In genomic region chr17:50891577-50891989, GRCh38 we compare ENCODE assay signal across 31 cellular contexts. TPM values are rescaled to one million over a fixed set of nuclear protein-coding genes. Genes with fewer than 3 reads are reported as not detected.
DNase-seq lines count a peak whose midpoint lies in the region; ATAC-seq and TF ChIP-seq lines count a peak whose summit lies in the region.
"Had no signal": no experiment of that assay in that cellular context is flagged by ENCODE, and none has a peak within 500 bp of the region (broad histone marks: within the 10 kb centered on the region; RNA-seq: fewer than 3 reads in every experiment).

No MANE protein-coding gene starts in this region.

- H3K36me3 ChIP-seq in endodermal cell (ENCODE audit: control insufficient read depth, insufficient read depth, low read length), result no peaks in the 10 kb centered on the region
- no peaks in the 10 kb centered on the region for H3K36me3 ChIP-seq in neuronal stem cell (replicated peaks in 1 of 2; ENCODE audit: control insufficient read depth in 2 of 2, insufficient read depth in 2 of 2, low read length in 2 of 2)
- H3K36me3 ChIP-seq: neutrophil had no signal

- H3K27ac Mint-ChIP-seq in endodermal cell, result peak overlapping the region; percentile 46
- H3K27ac Mint-ChIP-seq: activated CD4-positive, alpha-beta T cell treated with anti-CD3 and anti-CD28 coated beads, Interleukin-2, amount 10 ng/mL, durations not matched to agents 7 days and 5 days; activated T-helper 1 cell treated with anti-CD3 and anti-CD28 coated beads, Interleukin-12 subunit alpha, Interleukin-12 subunit beta, Interleukin-2, Interleukin-4 antibody, amounts not matched to agents 30 ng/mL and 10 ng/mL and 1 ng/mL, durations not matched to agents 14 hours and 24 hours and 36 hours; dendritic cell treated with granulocyte-macrophage colony-stimulating factor and Interleukin-4, amounts not matched to agents 40 ng/mL and 50 ng/mL, for 4 days; IgD-negative memory B cell; stimulated activated effector memory CD8-positive, alpha-beta T cell treated with anti-CD3 and anti-CD28 coated beads, Interleukin-12 subunit alpha, Interleukin-12 subunit beta, amount 100 ng/mL, for 72 hours had no signal

- no peak overlapping the region for H3K4me2 ChIP-seq in neuronal stem cell (ENCODE audit: insufficient read depth, low read length, poor library complexity, severe bottlenecking)
- H3K4me2 ChIP-seq: SK-N-SH, smooth muscle cell had no signal

- H3K27me3 ChIP-seq in endodermal cell (ENCODE audit: control insufficient read depth, insufficient read depth, low read length, poor library complexity, severe bottlenecking) (no peaks in the 10 kb centered on the region), neuronal stem cell (ENCODE audit: control insufficient read depth in 3 of 3, insufficient read depth in 3 of 3, low read depth in 1 of 3, low read length in 3 of 3) (peaks cover 0 to 2% (median 0%) of the 10 kb centered on the region in 3 experiments)
- H3K27me3 ChIP-seq: neutrophil, testis had no signal

- DNase-seq in ELF-1 (ENCODE audit: low read depth, low spot score) (peak; percentile 44), RWPE1 (ENCODE audit: low spot score) (no peak), endodermal cell (peak; percentile 58), neuronal stem cell (ENCODE audit: low spot score) (no peak), NCI-H345 treated with DMSO at 0.1 percent for 48 hours (lab: John Stamatoyannopoulos, UW; ENCODE audit: unreplicated experiment) (no peak), NCI-H2196 treated with DMSO at 0.1 percent for 48 hours (lab: John Stamatoyannopoulos, UW; ENCODE audit: unreplicated experiment) (no peak), left lobe of liver (ENCODE audit: low spot score) (no peak)
- DNase-seq: ACHN; activated CD4-positive, alpha-beta T cell treated with anti-CD3 and anti-CD28 coated beads, Interleukin-2, amount 10 ng/mL, durations not matched to agents 7 days and 5 days; activated naive CD4-positive, alpha-beta T cell treated with anti-CD3 and anti-CD28 coated beads, Interleukin-2, amount 50 U/mL, for 16 hours; amygdala; DMS79; kidney glomerular epithelial cell; NCI-H1417 treated with DMSO at 0.1 percent for 48 hours; NCI-H2107; NCI-H510A; NK-92 treated with Interleukin-12 subunit alpha and Interleukin-12 subunit beta, amount 100 ng/mL, for 24 hours; SK-N-SH; stimulated activated CD4-positive, alpha-beta T cell treated with anti-CD3 and anti-CD28 coated beads, Interleukin-2, amount 100 ng/mL, for 24 hours; T-helper 2 cell; testis had no signal

- no peak overlapping the region for H4K8ac ChIP-seq in neuronal stem cell (ENCODE audit: low read depth, low read length)

- no peak overlapping the region for H3K14ac ChIP-seq in neuronal stem cell (ENCODE audit: low read length)

- H2BK5ac ChIP-seq in neuronal stem cell (ENCODE audit: low read length), result no peak overlapping the region

- CTCF ChIA-PET in RWPE1 (lab: Yijun Ruan, JAX), result no interaction called here

- no peak overlapping the region for H4K91ac ChIP-seq in neuronal stem cell (ENCODE audit: low read depth, low read length, poor library complexity)

- H3K36me3 Mint-ChIP-seq in endodermal cell (ENCODE audit: low read depth), result no peaks in the 10 kb centered on the region
- H3K36me3 Mint-ChIP-seq: stimulated activated effector memory CD8-positive, alpha-beta T cell treated with anti-CD3 and anti-CD28 coated beads, Interleukin-12 subunit alpha, Interleukin-12 subunit beta, amount 100 ng/mL, for 72 hours had no signal

- H3K4me3 ChIP-seq in endodermal cell (ENCODE audit: low read length) (no peak overlapping the region), neuronal stem cell (ENCODE audit: low read length in 2 of 2) (no peak overlapping the region)
- H3K4me3 ChIP-seq: lung, smooth muscle cell, testis had no signal

- H3K4me3 Mint-ChIP-seq in endodermal cell, result no peak overlapping the region
- H3K4me3 Mint-ChIP-seq: activated CD4-positive, alpha-beta T cell treated with anti-CD3 and anti-CD28 coated beads, Interleukin-2, amount 10 ng/mL, durations not matched to agents 7 days and 5 days; activated T-helper 1 cell treated with anti-CD3 and anti-CD28 coated beads, Interleukin-12 subunit alpha, Interleukin-12 subunit beta, Interleukin-2, Interleukin-4 antibody, amounts not matched to agents 30 ng/mL and 10 ng/mL and 1 ng/mL, durations not matched to agents 14 hours and 24 hours and 36 hours; dendritic cell treated with granulocyte-macrophage colony-stimulating factor and Interleukin-4, amounts not matched to agents 40 ng/mL and 50 ng/mL, for 4 days; IgD-negative memory B cell; stimulated activated effector memory CD8-positive, alpha-beta T cell treated with anti-CD3 and anti-CD28 coated beads, Interleukin-12 subunit alpha, Interleukin-12 subunit beta, amount 100 ng/mL, for 72 hours had no signal

- H3K27me3 Mint-ChIP-seq in endodermal cell (ENCODE audit: insufficient read depth), result no peaks in the 10 kb centered on the region
- H3K27me3 Mint-ChIP-seq: IgD-negative memory B cell had no signal

- H3K18ac ChIP-seq in neuronal stem cell (ENCODE audit: low read length), result no peak overlapping the region

- H2BK15ac ChIP-seq in neuronal stem cell (ENCODE audit: low read length), result no peak overlapping the region

- no peak overlapping the region for H3K23ac ChIP-seq in neuronal stem cell (ENCODE audit: low read depth, low read length, poor library complexity)

- peak overlapping the region; percentile 33 for H2AK5ac ChIP-seq in neuronal stem cell (ENCODE audit: low read depth, low read length)

- no peak overlapping the region for H2BK12ac ChIP-seq in neuronal stem cell (ENCODE audit: low read length)

- H3K4me1 Mint-ChIP-seq in endodermal cell, result peaks cover 14% of the 10 kb centered on the region
- H3K4me1 Mint-ChIP-seq: IgD-negative memory B cell had no signal

- no peaks in the 10 kb centered on the region for H3K79me1 ChIP-seq in neuronal stem cell (ENCODE audit: low read depth, low read length)

- POLR2A ChIA-PET in RWPE1 (lab: Yijun Ruan, JAX; ENCODE audit: low non-redundant PET), result no interaction called here

- no peak overlapping the region for H3K4ac ChIP-seq in neuronal stem cell (ENCODE audit: low read length)

- WGBS in endodermal cell (ENCODE audit: insufficient coverage in 1 of 2, insufficient read length in 1 of 2), 2 experiments, result 92 to 95% methylated on average over 4 of the region's 4 CpGs
- WGBS in neuronal stem cell (ENCODE audit: extremely low coverage in 2 of 2, insufficient read length in 2 of 2, insufficient replicate concordance in 1 of 2), 2 donors, result no CpG with 5 or more reads among the region's 4 CpGs

- H3K9ac ChIP-seq in endodermal cell (ENCODE audit: extremely low read depth, low read length, poor library complexity, severe bottlenecking), result no peak overlapping the region
- no peak overlapping the region for H3K9ac ChIP-seq in neuronal stem cell (ENCODE audit: low read depth, low read length, poor library complexity)
- H3K9ac ChIP-seq: SK-N-SH had no signal

- no peak overlapping the region for H2BK120ac ChIP-seq in neuronal stem cell (ENCODE audit: low read depth, low read length)

- H3K9me3 ChIP-seq in endodermal cell (ENCODE audit: control insufficient read depth, low read length), result no peaks in the 10 kb centered on the region
- no peaks in the 10 kb centered on the region for H3K9me3 ChIP-seq in neuronal stem cell (replicated peaks in 1 of 2; ENCODE audit: control insufficient read depth in 2 of 2, insufficient read depth in 1 of 2, low read depth in 1 of 2, low read length in 2 of 2)
- H3K9me3 ChIP-seq: neutrophil, SK-N-SH, testis had no signal

- H3K4me1 ChIP-seq in endodermal cell (ENCODE audit: control insufficient read depth, insufficient read depth, low read length), result no peaks in the 10 kb centered on the region
- peaks cover 15 to 22% of the 10 kb centered on the region in 2 donors for H3K4me1 ChIP-seq in neuronal stem cell (ENCODE audit: control insufficient read depth in 2 of 2, insufficient read depth in 1 of 2, low read depth in 1 of 2, low read length in 2 of 2)
- H3K4me1 ChIP-seq: testis had no signal

- ATAC-seq in HG02610 (IDR thresholded peaks at IDR 0.05; ENCODE audit: unreplicated experiment) (no peak), left lobe of liver (no peak)
- ATAC-seq: stimulated activated effector memory CD8-positive, alpha-beta T cell treated with anti-CD3 and anti-CD28 coated beads, Interleukin-12 subunit alpha, Interleukin-12 subunit beta, amount 100 ng/mL, for 72 hours had no signal

- TF ChIP-seq CTCF in RWPE1 (conservative IDR thresholded peaks at IDR 0.05; ENCODE audit: low read depth) (no peak), endodermal cell (conservative IDR thresholded peaks at IDR 0.05) (no peak)

- H2AFZ ChIP-seq in neuronal stem cell (ENCODE audit: low read length), result no peak overlapping the region

- H3K9me3 Mint-ChIP-seq in endodermal cell, result peaks cover 2% of the 10 kb centered on the region
- H3K9me3 Mint-ChIP-seq: activated CD4-positive, alpha-beta T cell treated with anti-CD3 and anti-CD28 coated beads, Interleukin-2, amount 10 ng/mL, durations not matched to agents 7 days and 5 days; activated T-helper 1 cell treated with anti-CD3 and anti-CD28 coated beads, Interleukin-12 subunit alpha, Interleukin-12 subunit beta, Interleukin-2, Interleukin-4 antibody, amounts not matched to agents 30 ng/mL and 10 ng/mL and 1 ng/mL, durations not matched to agents 14 hours and 24 hours and 36 hours; dendritic cell treated with granulocyte-macrophage colony-stimulating factor and Interleukin-4, amounts not matched to agents 40 ng/mL and 50 ng/mL, for 4 days; IgD-negative memory B cell; stimulated activated effector memory CD8-positive, alpha-beta T cell treated with anti-CD3 and anti-CD28 coated beads, Interleukin-12 subunit alpha, Interleukin-12 subunit beta, amount 100 ng/mL, for 72 hours had no signal

- H3K27ac ChIP-seq in RWPE1, result peak overlapping the region; percentile 51
- H3K27ac ChIP-seq in endodermal cell (ENCODE audit: low read depth, low read length), result peak overlapping the region; percentile 97
- H3K27ac ChIP-seq in neuronal stem cell (replicated peaks; ENCODE audit: low read length), result no peak overlapping the region
- H3K27ac ChIP-seq: neutrophil, testis had no signal

RNA-seq across cellular contexts. Expression of gene TOB1, which starts 25.4 kb away (rescaled TPM):
- 10 to 100 TPM; 35.5 to 36.3 TPM for total RNA-seq in endodermal cell
- 45.3 TPM for polyA plus RNA-seq in endodermal cell (2013, experiment 1 of 2)
- polyA plus RNA-seq in endodermal cell (2013, experiment 2 of 2), result 45.3 TPM
- 44.9 TPM for polyA plus RNA-seq in neuronal stem cell (2013, experiment 1 of 2)
- polyA plus RNA-seq in neuronal stem cell (2013, experiment 2 of 2), result 45.0 TPM
- 209 TPM for total RNA-seq in left lobe of liver

RNA-seq across cellular contexts. Expression of gene WFIKKN2, which starts 56.2 kb away (rescaled TPM):
- total RNA-seq in endodermal cell (under 1 TPM; 0.29 to 0.35 TPM), left lobe of liver (0.08 TPM)
- polyA plus RNA-seq in endodermal cell (2013, experiment 1 of 2), result 0.25 TPM
- polyA plus RNA-seq in endodermal cell (2013, experiment 2 of 2), result 0.29 TPM
- polyA plus RNA-seq in neuronal stem cell (2013, experiment 1 of 2), result 0.03 TPM
- polyA plus RNA-seq in neuronal stem cell (2013, experiment 2 of 2), result 0.01 TPM
- total RNA-seq: activated CD4-positive, alpha-beta T cell treated with anti-CD3 and anti-CD28 coated beads, Interleukin-2, amount 10 ng/mL, durations not matched to agents 7 days and 5 days; activated T-helper 1 cell treated with anti-CD3 and anti-CD28 coated beads, Interleukin-12 subunit alpha, Interleukin-12 subunit beta, Interleukin-2, Interleukin-4 antibody, amounts not matched to agents 30 ng/mL and 10 ng/mL and 1 ng/mL, durations not matched to agents 14 hours and 24 hours and 36 hours; M059J; smooth muscle cell had no signal
- polyA plus RNA-seq: BJ, IgD-negative memory B cell, SK-N-SH, smooth muscle cell had no signal

Comparison
In these comparisons a context has a peak if more than half of its experiments do, and no peak if none do; other contexts are left out.
1. DNase-seq: peak in ELF-1 (single experiment) and endodermal cell (single experiment); none in RWPE1 (single experiment), neuronal stem cell (single experiment), NCI-H345 treated with DMSO at 0.1 percent for 48 hours (single experiment), NCI-H2196 treated with DMSO at 0.1 percent for 48 hours (single experiment) and left lobe of liver (single experiment).